In genomic region chr9:105293408-105293807, GRCh38 we compare ENCODE assay signal across 19 cellular contexts.
"Had no signal": no experiment of that assay in that cellular context is flagged by ENCODE, and none has a peak within 500 bp of the region (broad histone marks: within the 10 kb centered on the region; RNA-seq: fewer than 3 reads in every experiment).

No MANE protein-coding gene starts in this region.

- H3K36me3 Mint-ChIP-seq: naive B cell had no signal

- H3K27ac Mint-ChIP-seq: activated naive CD8-positive, alpha-beta T cell; activated T-cell treated with anti-CD3 and anti-CD28 coated beads, Interleukin-2, amount 50 U/mL, for 24 hours; T-helper 2 cell treated with Interferon-gamma antibody and Interleukin-4, amounts not matched to agents 5 μg/mL and 100 μg/mL, for 36 hours had no signal

- H3K27me3 Mint-ChIP-seq: activated naive CD8-positive, alpha-beta T cell; activated T-cell treated with anti-CD3 and anti-CD28 coated beads, Interleukin-2, amount 50 U/mL, for 24 hours; naive B cell had no signal

- H3K36me3 ChIP-seq: breast epithelium, colonic mucosa, lower lobe of right lung had no signal

- H3K4me2 ChIP-seq: hepatocyte had no signal

- H2AFZ ChIP-seq: hepatocyte, parathyroid adenoma had no signal

- H3K4me3 ChIP-seq: breast epithelium, colonic mucosa, hepatocyte, lower lobe of right lung, testis had no signal

- H3K4me3 Mint-ChIP-seq: activated naive CD8-positive, alpha-beta T cell; activated T-cell treated with anti-CD3 and anti-CD28 coated beads, Interleukin-2, amount 50 U/mL, for 24 hours; naive B cell; T-helper 2 cell treated with Interferon-gamma antibody and Interleukin-4, amounts not matched to agents 5 μg/mL and 100 μg/mL, for 36 hours had no signal

- ATAC-seq: lower lobe of right lung; stimulated activated naive CD8-positive, alpha-beta T cell treated with anti-CD3 and anti-CD28 coated beads, Interleukin-15, Interleukin-2, amounts not matched to agents 100 U/mL and 50 U/mL, for 24 hours had no signal

- DNase-seq: activated CD4-positive, alpha-beta T cell treated with anti-CD3 and anti-CD28 coated beads, Interleukin-2, amount 50 U/mL, for 4 hours; activated CD4-positive, CD25-positive, alpha-beta regulatory T cell treated with anti-CD3 and anti-CD28 coated beads, Interleukin-2, amount 50 U/mL, for 72 hours; activated gamma-delta T cell; activated T-cell treated with anti-CD3 and anti-CD28 coated beads, Interleukin-2, amount 50 U/mL, for 24 hours; amygdala; colonic mucosa; effector CD8-positive, alpha-beta T cell; lower lobe of right lung; naive B cell; stimulated activated CD4-positive, alpha-beta T cell treated with anti-CD3 and anti-CD28 coated beads, Interleukin-2, amount 100 ng/mL, for 48 hours; stimulated activated CD8-positive, alpha-beta memory T cell treated with anti-CD3 and anti-CD28 coated beads, Interleukin-4, amount 100 ng/mL, for 48 hours; stimulated activated naive CD8-positive, alpha-beta T cell treated with anti-CD3 and anti-CD28 coated beads, Interleukin-15, Interleukin-2, amounts not matched to agents 100 U/mL and 50 U/mL, for 24 hours; testis had no signal

- H3K9me3 ChIP-seq: breast epithelium, colonic mucosa, lower lobe of right lung, testis had no signal

- H3K4me1 ChIP-seq: colonic mucosa had no signal

- H3K27ac ChIP-seq: breast epithelium, colonic mucosa, epithelial cell of prostate, hepatocyte, lower lobe of right lung, parathyroid adenoma, testis had no signal

- H3K9ac ChIP-seq: parathyroid adenoma had no signal

- H3K9me3 Mint-ChIP-seq: activated T-cell treated with anti-CD3 and anti-CD28 coated beads, Interleukin-2, amount 50 U/mL, for 24 hours; naive B cell; T-helper 2 cell treated with Interferon-gamma antibody and Interleukin-4, amounts not matched to agents 5 μg/mL and 100 μg/mL, for 36 hours had no signal

- H3K27me3 ChIP-seq: breast epithelium, colonic mucosa, hepatocyte, testis had no signal
